In genomic region chr17:7329360-7330098, GRCh38 we compare ENCODE assay signal across 8 cellular contexts. TPM values are rescaled to one million over a fixed set of nuclear protein-coding genes. Genes with fewer than 3 reads are reported as not detected.
A peak's percentile ranks its signal among the peaks of the same experiment; 100 is the strongest.
DNase-seq lines count a peak whose midpoint lies in the region; ATAC-seq and TF ChIP-seq lines count a peak whose summit lies in the region.

No MANE protein-coding gene starts in this region.

- H3K4me3 ChIP-seq in mucosa of descending colon = peak overlapping the region; percentile 75

- peak; percentile 95 for DNase-seq in DMS114 treated with DMSO at 0.1 percent for 48 hours (lab: John Stamatoyannopoulos, UW; ENCODE audit: unreplicated experiment)
- DNase-seq in OCI-M2 (lab: John Stamatoyannopoulos, UW; ENCODE audit: unreplicated experiment) = peak; percentile 91
- peak; percentile 93 for DNase-seq in activated T-cell treated with anti-CD3 and anti-CD28 coated beads, Interleukin-2, amount 50 U/mL, for 1 hour
- peak; percentile 97 for DNase-seq in epithelial cell of prostate (ENCODE audit: low read depth, low spot score)
- peak; percentile 98 to 100 (median 99) for DNase-seq in mucosa of descending colon
- peak; percentile 86 to 92 for DNase-seq in stimulated activated CD8-positive, alpha-beta memory T cell treated with anti-CD3 and anti-CD28 coated beads, Interleukin-4, amount 100 ng/mL, for 1 hour (ENCODE audit: low read depth in 2 of 2, low spot score in 1 of 2)

- no peak for TF ChIP-seq RAD21 in Ishikawa (IDR thresholded peaks at IDR 0.05; ENCODE audit: low read depth)

- peaks cover 12% of the 10 kb centered on the region for H3K4me1 ChIP-seq in mucosa of descending colon (ENCODE audit: low read depth)

- H3K36me3 ChIP-seq in mucosa of descending colon (ENCODE audit: low read depth) = peaks cover 3% of the 10 kb centered on the region

- intact Hi-C loops in mucosa of descending colon (cut with DNase I, micrococcal nuclease) = no loop called here

- peak overlapping the region; percentile 76 for H3K27ac ChIP-seq in epithelial cell of prostate

- TF ChIP-seq EP300 in Ishikawa (IDR thresholded peaks at IDR 0.05; ENCODE audit: borderline replicate concordance) = peak; percentile 49

- H3K9me3 ChIP-seq in mucosa of descending colon = no peaks in the 10 kb centered on the region

- ATAC-seq in GM21529 (IDR thresholded peaks at IDR 0.05; ENCODE audit: unreplicated experiment) (peak; percentile 49), mucosa of descending colon (peak; percentile 93)

- no peak for TF ChIP-seq CTCF in mucosa of descending colon (IDR thresholded peaks at IDR 0.05)

TF ChIP-seq in Ishikawa, 13 proteins besides CTCF, POLR2A, EP300 and RAD21:
- TF ChIP-seq NFIC (IDR thresholded peaks at IDR 0.05) = 0 out of 2 replicates have a peak, but pooled peaks have one; percentile 20
- no peak; the same call in 1 of the 2 replicates for TF ChIP-seq ZBTB7A (IDR thresholded peaks at IDR 0.05; ENCODE audit: low read depth)
- peak; percentile 65 for TF ChIP-seq TAF1 (IDR thresholded peaks at IDR 0.05; ENCODE audit: low read depth)
- TF ChIP-seq TEAD4 (IDR thresholded peaks at IDR 0.05) = no peak
- TF ChIP-seq EGR1 (IDR thresholded peaks at IDR 0.05) = 0 out of 2 replicates have a peak, but pooled peaks have one; percentile 19
- peak; percentile 59 for TF ChIP-seq CREB1 (IDR thresholded peaks at IDR 0.05; ENCODE audit: low read depth)
- peak; percentile 10; the same call in 1 of the 2 replicates for TF ChIP-seq TCF12 (IDR thresholded peaks at IDR 0.05; ENCODE audit: low read depth)
- peak; percentile 44 for TF ChIP-seq MAX (IDR thresholded peaks at IDR 0.05)
- TF ChIP-seq CEBPB (IDR thresholded peaks at IDR 0.05) = no peak
- TF ChIP-seq YY1 (IDR thresholded peaks at IDR 0.05; ENCODE audit: low read depth) = no peak

RNA-seq across cellular contexts. Expression of gene NEURL4, which starts 0.4 kb away (rescaled TPM):
- 10 to 100 TPM; 39.0 to 59.1 (median 44.9) TPM for total RNA-seq in mucosa of descending colon

RNA-seq across cellular contexts. Expression of gene ACAP1, which starts 6.8 kb away (rescaled TPM):
- total RNA-seq in mucosa of descending colon = 10 to 100 TPM in 2 of 3 donors, 1 to 10 TPM in 1; 9.2 to 16.5 (median 11.2) TPM

RNA-seq across cellular contexts. Expression of gene GPS2, which starts 14.4 kb away (rescaled TPM):
- 10 to 100 TPM; 68.1 to 89.8 (median 83.2) TPM for total RNA-seq in mucosa of descending colon

RNA-seq across cellular contexts. Expression of gene EIF5A, which starts 22.1 kb away (rescaled TPM):
- 100 to 1,000 TPM; 281 to 492 (median 313) TPM for total RNA-seq in mucosa of descending colon

RNA-seq across cellular contexts. Expression of gene KCTD11, which starts 22.4 kb away (rescaled TPM):
- 10 to 100 TPM in 1 of 3 donors, 1 to 10 TPM in 2; 8.2 to 10.3 (median 8.5) TPM for total RNA-seq in mucosa of descending colon

Comparison
In these comparisons a context has a peak if more than half of its experiments do, and no peak if none do; other contexts are left out.
1. Peak in every context shown above with its lines: DNase-seq, ATAC-seq, H3K4me3 ChIP-seq and H3K27ac ChIP-seq.